ENCODE assay signal across 8 cellular contexts in genomic region chr2:112626604-112627059, GRCh38. TPM values are rescaled to one million over a fixed set of nuclear protein-coding genes. Genes with fewer than 3 reads are reported as not detected.
DNase-seq lines count a peak whose midpoint lies in the region; ATAC-seq and TF ChIP-seq lines count a peak whose summit lies in the region.

No MANE protein-coding gene starts in this region.

- H3K4me3 Mint-ChIP-seq in activated naive CD8-positive, alpha-beta T cell treated with anti-CD3 and anti-CD28 coated beads, Interleukin-2, amount 50 U/mL, for 24 hours: no peak overlapping the region

- 5 to 16% (median 8%) methylated on average over 7 of the region's 7 CpGs for WGBS in psoas muscle, 3 donors

- H3K27me3 Mint-ChIP-seq in activated naive CD8-positive, alpha-beta T cell treated with anti-CD3 and anti-CD28 coated beads, Interleukin-2, amount 50 U/mL, for 24 hours: peaks cover 11% of the 10 kb centered on the region

- TF ChIP-seq CTCF in SU-DHL-6 (IDR thresholded peaks at IDR 0.05; ENCODE audit: insufficient read depth, low read length, poor library complexity, severe bottlenecking) (peak; percentile 66), cardiac muscle cell (IDR thresholded peaks at IDR 0.05; ENCODE audit: low read depth, low read length) (peak; percentile 89), psoas muscle (IDR thresholded peaks at IDR 0.05) (peak; percentile 74)

- H3K9me3 ChIP-seq in Karpas-422 (ENCODE audit: low read length) (no peaks in the 10 kb centered on the region), SU-DHL-6 (ENCODE audit: insufficient read depth, low read length) (no peaks in the 10 kb centered on the region), cardiac muscle cell (ENCODE audit: low read depth) (no peaks in the 10 kb centered on the region), psoas muscle (no peaks in the 10 kb centered on the region)

- H3K36me3 ChIP-seq in Karpas-422 (ENCODE audit: insufficient read depth, low read length) (no peaks in the 10 kb centered on the region), SU-DHL-6 (ENCODE audit: low read length) (no peaks in the 10 kb centered on the region), cardiac muscle cell (no peaks in the 10 kb centered on the region), psoas muscle (ENCODE audit: insufficient read depth in 1 of 2, low read depth in 1 of 2) (no peaks in the 10 kb centered on the region)

- no peaks in the 10 kb centered on the region for H3F3A ChIP-seq in SU-DHL-6 (ENCODE audit: insufficient read depth)

- H4K20me1 ChIP-seq in Karpas-422 (ENCODE audit: insufficient read depth, low read depth, low read length): no peaks in the 10 kb centered on the region
- H4K20me1 ChIP-seq in SU-DHL-6 (ENCODE audit: low read depth, low read length): no peaks in the 10 kb centered on the region

- H3K36me3 Mint-ChIP-seq in activated naive CD8-positive, alpha-beta T cell treated with anti-CD3 and anti-CD28 coated beads, Interleukin-2, amount 50 U/mL, for 24 hours (ENCODE audit: low read depth): no peaks in the 10 kb centered on the region

- H3K9me3 Mint-ChIP-seq in activated naive CD8-positive, alpha-beta T cell treated with anti-CD3 and anti-CD28 coated beads, Interleukin-2, amount 50 U/mL, for 24 hours: no peaks in the 10 kb centered on the region

- DNase-seq in NCI-H1417 (lab: John Stamatoyannopoulos, UW) (peak; percentile 4 to 75 (median 59)), NCI-H1417 treated with DMSO at 0.1 percent for 48 hours (lab: John Stamatoyannopoulos, UW) (no peak), Karpas-422 (peak; percentile 79), cardiac muscle cell (ENCODE audit: low read depth in 1 of 2, low spot score in 1 of 2) (peak; percentile 62 to 83), psoas muscle (peak; percentile 64 to 75)
- peak; percentile 68 for DNase-seq in activated naive CD8-positive, alpha-beta T cell treated with anti-CD3 and anti-CD28 coated beads, Interleukin-2, amount 50 U/mL, for 24 hours

- ATAC-seq in activated naive CD8-positive, alpha-beta T cell treated with anti-CD3 and anti-CD28 coated beads, Interleukin-2, amount 50 U/mL, for 24 hours: peak; percentile 56
- peak; percentile 77 to 85 (median 78) for ATAC-seq in psoas muscle
- ATAC-seq in GM19328 (IDR thresholded peaks at IDR 0.05; ENCODE audit: unreplicated experiment): no peak

- peak overlapping the region; percentile 60 for H3K27ac Mint-ChIP-seq in activated naive CD8-positive, alpha-beta T cell treated with anti-CD3 and anti-CD28 coated beads, Interleukin-2, amount 50 U/mL, for 24 hours

- H3K4me1 Mint-ChIP-seq in activated naive CD8-positive, alpha-beta T cell treated with anti-CD3 and anti-CD28 coated beads, Interleukin-2, amount 50 U/mL, for 24 hours: peaks cover 62% of the 10 kb centered on the region

- H3K27ac ChIP-seq in Karpas-422 (ENCODE audit: low read length) (no peak overlapping the region), SU-DHL-6 (ENCODE audit: low read depth, low read length) (no peak overlapping the region), cardiac muscle cell (no peak overlapping the region), psoas muscle (peak overlapping the region; percentile 54)

- H3K9me2 ChIP-seq in Karpas-422 (replicated peaks; ENCODE audit: insufficient read depth, low read length) (no peaks in the 10 kb centered on the region), SU-DHL-6 (replicated peaks; ENCODE audit: insufficient read depth, low read length) (no peaks in the 10 kb centered on the region)

- intact Hi-C loops in psoas muscle (cut with DNase I): loop anchor here (2.0 to 5.0 kb wide), 3 partner anchors 64 to 100 kb away; no protein-coding TSS in a partner anchor

- H3K4me2 ChIP-seq in Karpas-422 (ENCODE audit: low read depth, low read length, poor library complexity, severe bottlenecking): peak overlapping the region; percentile 56
- no peak overlapping the region for H3K4me2 ChIP-seq in SU-DHL-6 (ENCODE audit: low read depth, low read length, poor library complexity, severe bottlenecking)

- H3K27me3 ChIP-seq in Karpas-422 (ENCODE audit: low read length) (no peaks in the 10 kb centered on the region), SU-DHL-6 (ENCODE audit: low read length) (no peaks in the 10 kb centered on the region), cardiac muscle cell (no peaks in the 10 kb centered on the region), psoas muscle (ENCODE audit: insufficient read depth in 3 of 3, low read length in 2 of 3) (peaks cover 0 to 16% (median 6%) of the 10 kb centered on the region in 3 donors)

- H3K4me1 ChIP-seq in Karpas-422 (ENCODE audit: low read length) (peaks cover 9% of the 10 kb centered on the region), cardiac muscle cell (ENCODE audit: low read depth) (peaks cover 8% of the 10 kb centered on the region), psoas muscle (peaks cover 10% of the 10 kb centered on the region)

- H3K9ac ChIP-seq in Karpas-422 (ENCODE audit: low read length): 0 out of 2 replicates have a peak overlapping the region, but pooled peaks have one; percentile 16
- no peak overlapping the region for H3K9ac ChIP-seq in SU-DHL-6 (ENCODE audit: low read length)

- H3K4me3 ChIP-seq in Karpas-422 (ENCODE audit: low read length): peak overlapping the region; percentile 43; the same call in 1 of the 2 replicates
- H3K4me3 ChIP-seq in SU-DHL-6 (ENCODE audit: insufficient read depth, low read length, poor library complexity, severe bottlenecking): no peak overlapping the region
- H3K4me3 ChIP-seq in cardiac muscle cell: no peak overlapping the region
- H3K4me3 ChIP-seq in psoas muscle: no peak overlapping the region

- no peaks in the 10 kb centered on the region for H3K79me2 ChIP-seq in Karpas-422 (ENCODE audit: low read length)
- no peaks in the 10 kb centered on the region for H3K79me2 ChIP-seq in SU-DHL-6 (ENCODE audit: insufficient read depth, low read length)

- H2AFZ ChIP-seq in Karpas-422 (ENCODE audit: low read length): peak overlapping the region; percentile 97
- peak overlapping the region; percentile 14 for H2AFZ ChIP-seq in SU-DHL-6 (ENCODE audit: low read depth, low read length, severe bottlenecking)

RNA-seq across cellular contexts. Expression of gene SLC20A1, which starts 19.1 kb away (rescaled TPM):
- total RNA-seq in Karpas-422 (2014; rRNA removed; shearing (Covaris generic); ENCODE audit: low replicate concordance): 24.6 and 48.4 TPM in 2 replicates
- total RNA-seq in cardiac muscle cell: 10.0 and 11.4 TPM in 2 replicates
- polyA plus RNA-seq in cardiac muscle cell: 21.7 and 22.9 TPM in 2 replicates
- total RNA-seq in psoas muscle: 10 to 100 TPM; 11.8 to 23.6 (median 17.8) TPM
- 10 to 100 TPM; 11.1 to 37.1 (median 16.0) TPM for polyA plus RNA-seq in psoas muscle

RNA-seq across cellular contexts. Expression of gene CHCHD5, which starts 42.2 kb away (rescaled TPM):
- total RNA-seq in Karpas-422 (2014; rRNA removed; shearing (Covaris generic); ENCODE audit: low replicate concordance): 30.0 and 37.4 TPM in 2 replicates
- 32.3 and 34.9 TPM in 2 replicates for total RNA-seq in cardiac muscle cell
- polyA plus RNA-seq in cardiac muscle cell: 74.4 and 84.5 TPM in 2 replicates
- total RNA-seq in psoas muscle: 10 to 100 TPM; 28.3 to 37.3 (median 32.8) TPM
- polyA plus RNA-seq in psoas muscle: 10 to 100 TPM; 30.4 to 47.8 (median 30.7) TPM
